Comparison of ENCODE assay signal across 14 cellular contexts in the genomic region with DNA sequence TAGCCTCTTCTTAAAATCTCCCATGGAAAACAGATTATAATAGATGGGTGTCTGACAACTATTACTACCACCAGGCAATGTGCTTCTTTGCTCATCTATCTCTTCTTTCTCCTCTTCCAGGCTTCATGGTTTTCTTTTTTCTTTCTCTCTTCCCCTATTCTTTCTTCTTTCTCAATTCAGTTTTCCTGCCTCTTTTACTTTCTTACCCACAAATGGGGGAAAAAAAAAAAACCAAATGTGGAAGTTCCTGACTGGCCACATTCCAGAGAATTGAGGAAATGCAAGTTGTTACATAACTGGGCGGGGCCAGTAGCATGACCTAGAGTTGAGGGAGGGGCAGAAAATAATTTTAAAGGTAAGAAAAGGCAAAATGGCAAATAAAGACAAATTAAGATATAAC. TPM values are rescaled to one million over a fixed set of nuclear protein-coding genes. Genes with fewer than 3 reads are reported as not detected.
DNase-seq lines count a peak whose midpoint lies in the region; ATAC-seq, FAIRE-seq and TF ChIP-seq lines count a peak whose summit lies in the region.
"Had no signal": no experiment of that assay in that cellular context is flagged by ENCODE, and none has a peak within 500 bp of the region (broad histone marks: within the 10 kb centered on the region; RNA-seq: fewer than 3 reads in every experiment).

No MANE protein-coding gene starts in this region.

- BruUV-seq in K562 (replicated peaks; lab: Mats Ljungman, UMichigan) = no TSS peak

- POLR2A ChIA-PET in K562 (lab: Yijun Ruan, JAX) = interaction anchor here (0.6 to 1.0 kb wide), 2 partner anchors 13 to 761 kb away, joined by 3 read pairs; no protein-coding TSS in a partner anchor

- no peak for TF ChIP-seq RAD21 in K562 (CRISPR knock-in tag; conservative IDR thresholded peaks at IDR 0.05 in 1 of 2, IDR thresholded peaks at IDR 0.05 in 1 of 2)

- peak; percentile 37 for FAIRE-seq in K562 (lab: Jason Lieb, UNC)

- ATAC-seq in K562 (peak; percentile 59; the same call in 1 of the 3 replicates), left lobe of liver (peak; percentile 16), HG02981 (IDR thresholded peaks at IDR 0.05; ENCODE audit: unreplicated experiment) (no peak)

- H3K79me2 ChIP-seq in K562 (ENCODE audit: control insufficient read depth, insufficient read depth, low read length) = no peaks in the 10 kb centered on the region

- peaks cover 0 to 25% (median 14%) of the 10 kb centered on the region in 11 experiments; a peak in 12 of 22 replicates for H3K9me3 ChIP-seq in BLaER1 treated with 17β-estradiol and CSF1 and Interleukin-3, amounts not matched to agents 10 nM and 100 nM (replicated peaks in 1 of 11)
- no peaks in the 10 kb centered on the region for H3K9me3 ChIP-seq in K562 (replicated peaks; ENCODE audit: control insufficient read depth, insufficient read depth, low read depth, low read length)
- H3K9me3 ChIP-seq: BE2C, SJSA1 had no signal

- H3K4me2 ChIP-seq in BLaER1 treated with 17β-estradiol and CSF1 and Interleukin-3, amounts not matched to agents 10 nM and 100 nM = peak overlapping the region in 8 of 11 experiments; percentile 32 to 66 (median 52); a peak in 15 of 22 replicates
- H3K4me2 ChIP-seq in K562 (ENCODE audit: insufficient read depth, low read length) = no peak overlapping the region

- H3K9me1 ChIP-seq in K562 (ENCODE audit: control insufficient read depth, insufficient read depth, low read length) = no peaks in the 10 kb centered on the region

- H3K36me3 ChIP-seq in BLaER1 treated with 17β-estradiol and CSF1 and Interleukin-3, amounts not matched to agents 10 nM and 100 nM = no peaks in the 10 kb centered on the region
- no peaks in the 10 kb centered on the region for H3K36me3 ChIP-seq in K562 (ENCODE audit: control insufficient read depth, insufficient read depth, low read length)
- H3K36me3 ChIP-seq: BE2C, SJSA1 had no signal

- peaks cover 0 to 45% (median 17%) of the 10 kb centered on the region in 10 experiments; a peak in 14 of 20 replicates for H3K4me1 ChIP-seq in BLaER1 treated with 17β-estradiol and CSF1 and Interleukin-3, amounts not matched to agents 10 nM and 100 nM
- H3K4me1 ChIP-seq in K562 (replicated peaks in 1 of 2; ENCODE audit: control insufficient read depth in 2 of 2, insufficient read depth in 2 of 2, low read length in 2 of 2) = no peaks in the 10 kb centered on the region; a peak in 1 of 5 replicates
- H3K4me1 ChIP-seq: BE2C, SJSA1 had no signal

- no peaks in the 10 kb centered on the region for H3K27me3 ChIP-seq in BLaER1 treated with 17β-estradiol and CSF1 and Interleukin-3, amounts not matched to agents 10 nM and 100 nM
- no peaks in the 10 kb centered on the region for H3K27me3 ChIP-seq in K562 (ENCODE audit: control insufficient read depth in 2 of 2, insufficient read depth in 2 of 2, low read length in 2 of 2)
- H3K27me3 ChIP-seq: BE2C had no signal

- DNase-seq in LoVo (ENCODE audit: low spot score) (peak; percentile 69), K562 (ENCODE audit: extremely low read depth in 1 of 4, low spot score in 3 of 4) (peak in 1 of 4 experiments; percentile 42), left lobe of liver (ENCODE audit: low spot score) (no peak), NK-92 (lab: John Stamatoyannopoulos, UW; ENCODE audit: unreplicated experiment) (no peak), midbrain (lab: John Stamatoyannopoulos, UW) (no peak), caudate nucleus (lab: John Stamatoyannopoulos, UW) (no peak)
- DNase-seq: activated CD4-positive, alpha-beta T cell treated with anti-CD3 and anti-CD28 coated beads, Interleukin-2, amount 50 U/mL, for 4 hours; activated naive CD4-positive, alpha-beta T cell treated with Interleukin-2 at 50 U/mL for 16 hours; BE2C; dorsolateral prefrontal cortex; NCI-H2171 had no signal

- intact Hi-C loops in K562 (cut with micrococcal nuclease) = no loop called here

- peak overlapping the region in 3 of 10 experiments; percentile 3 to 12 (median 8); a peak in 2 of 20 replicates for H3K4me3 ChIP-seq in BLaER1 treated with 17β-estradiol and CSF1 and Interleukin-3, amounts not matched to agents 10 nM and 100 nM
- H3K4me3 ChIP-seq in K562 = no peak overlapping the region
- H3K4me3 ChIP-seq: dorsolateral prefrontal cortex, SJSA1 had no signal

- H3K9ac ChIP-seq in BLaER1 treated with 17β-estradiol and CSF1 and Interleukin-3, amounts not matched to agents 10 nM and 100 nM = no peak overlapping the region
- no peak overlapping the region for H3K9ac ChIP-seq in K562 (ENCODE audit: insufficient read depth in 1 of 2, low read depth in 2 of 2, low read length in 2 of 2)

- CTCF ChIA-PET in K562 (lab: Yijun Ruan, JAX; ENCODE audit: low intra/inter-chr PET ratio) = interaction anchor here (0.6 kb wide), 2 partner anchors 300 to 761 kb away, joined by 3 to 8 read pairs; no protein-coding TSS in a partner anchor

- no peaks in the 10 kb centered on the region for H4K20me1 ChIP-seq in BLaER1 treated with 17β-estradiol and CSF1 and Interleukin-3, amounts not matched to agents 10 nM and 100 nM
- H4K20me1 ChIP-seq in K562 (replicated peaks; ENCODE audit: control insufficient read depth, insufficient read depth, low read length) = no peaks in the 10 kb centered on the region

- TF ChIP-seq POLR2A in K562 (conservative IDR thresholded peaks at IDR 0.05) = no peak

- no peak for TF ChIP-seq EP300 in K562 (IDR thresholded peaks at IDR 0.05; ENCODE audit: low read length)

- in situ Hi-C loops in K562 (cut with MboI) = no loop called here

- no peak for TF ChIP-seq CTCF in K562 (IDR thresholded peaks at IDR 0.05 in 2 of 3, conservative IDR thresholded peaks at IDR 0.05 in 1 of 3; ENCODE audit: insufficient read depth in 2 of 3, low read depth in 1 of 3, low read length in 3 of 3)

- 16% methylated on average over 1 of the region's 1 CpG for WGBS in K562 (ENCODE audit: insufficient coverage, low coverage, missing lambda C conversion rate)

- H2AFZ ChIP-seq in K562 (ENCODE audit: low read depth, low read length) = 0 out of 2 replicates have a peak overlapping the region, but pooled peaks have one; percentile 15

- peak overlapping the region in 7 of 11 experiments; percentile 13 to 56 (median 41); a peak in 8 of 22 replicates for H3K27ac ChIP-seq in BLaER1 treated with 17β-estradiol and CSF1 and Interleukin-3, amounts not matched to agents 10 nM and 100 nM
- H3K27ac ChIP-seq in K562 (ENCODE audit: extremely low read depth, low read depth, low read length) = no peak overlapping the region
- no peak overlapping the region for H3K27ac ChIP-seq in caudate nucleus (ENCODE audit: low read depth, low read length)
- H3K27ac ChIP-seq: dorsolateral prefrontal cortex, SJSA1 had no signal

TF ChIP-seq in K562, 482 proteins besides CTCF, POLR2A, EP300 and RAD21 (continues in another document):
- no peak for TF ChIP-seq CBFA2T3 (IDR thresholded peaks at IDR 0.05)
- TF ChIP-seq, protein P1, sequence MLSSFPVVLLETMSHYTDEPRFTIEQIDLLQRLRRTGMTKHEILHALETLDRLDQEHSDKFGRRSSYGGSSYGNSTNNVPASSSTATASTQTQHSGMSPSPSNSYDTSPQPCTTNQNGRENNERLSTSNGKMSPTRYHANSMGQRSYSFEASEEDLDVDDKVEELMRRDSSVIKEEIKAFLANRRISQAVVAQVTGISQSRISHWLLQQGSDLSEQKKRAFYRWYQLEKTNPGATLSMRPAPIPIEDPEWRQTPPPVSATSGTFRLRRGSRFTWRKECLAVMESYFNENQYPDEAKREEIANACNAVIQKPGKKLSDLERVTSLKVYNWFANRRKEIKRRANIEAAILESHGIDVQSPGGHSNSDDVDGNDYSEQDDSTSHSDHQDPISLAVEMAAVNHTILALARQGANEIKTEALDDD (IDR thresholded peaks at IDR 0.05) = no peak

RNA-seq across cellular contexts. Expression of a gene that starts 10.9 kb away (rescaled TPM):
- 62.4 and 123 TPM in 2 replicates for total RNA-seq in K562 (2011; cell fraction: chromatin; rRNA removed; ENCODE audit: low replicate concordance)
- total RNA-seq in K562 (2011; cell fraction: nucleolus; rRNA removed) = 36.4 and 37.6 TPM in 2 replicates
- total RNA-seq in K562 (2011; cell fraction: nucleoplasm; rRNA removed) = 49.6 and 67.6 TPM in 2 replicates
- 23.4 and 28.1 TPM in 2 replicates for total RNA-seq in K562 (2014; rRNA removed)
- total RNA-seq in K562 (2014; rRNA removed; fragmentation: Illumina TruSeq; extraction: Trizol) = 28.1 and 30.9 TPM in 2 replicates
- total RNA-seq in K562 (2015; rRNA removed; fragmentation: Illumina TruSeq; extraction: Trizol) = 29.0 and 30.4 TPM in 2 replicates
- total RNA-seq in K562 (2021) = 62.1 and 69.7 TPM in 2 replicates
- polyA plus RNA-seq in K562 (2011; rRNA removed) = 59.0 and 64.8 TPM in 2 replicates
- polyA plus RNA-seq in K562 (2011; cell fraction: cytosol; rRNA removed) = 41.6 and 49.6 TPM in 2 replicates
- polyA plus RNA-seq in K562 (2011; cell fraction: nucleus; rRNA removed) = 69.9 and 76.0 TPM in 2 replicates
- polyA plus RNA-seq in K562 (2012) = 28.7 and 36.9 TPM in 2 replicates
- polyA plus RNA-seq in K562 (2014; fragmentation: Illumina TruSeq; extraction: Trizol) = 59.9 and 74.6 TPM in 2 replicates
- polyA plus RNA-seq in K562 (2014; fragmentation: Nextera tagmentation; extraction: Ambion mirVana) = 10 to 100 TPM; 12.4 to 12.5 TPM
- 34.6 and 38.7 TPM in 2 replicates for polyA plus RNA-seq in K562 (2014; rRNA removed)
- polyA minus RNA-seq in K562 (2011; rRNA and poly(A)+ RNA removed) = 89.9 and 91.6 TPM in 2 replicates
- polyA minus RNA-seq in K562 (2011; cell fraction: cytosol; rRNA and poly(A)+ RNA removed) = 38.0 and 42.5 TPM in 2 replicates
- polyA minus RNA-seq in K562 (2011; cell fraction: nucleus; rRNA and poly(A)+ RNA removed) = 55.1 and 87.4 TPM in 2 replicates
- total RNA-seq in left lobe of liver = 25.3 TPM

RNA-seq across cellular contexts. Expression of a gene that starts 43.2 kb away (rescaled TPM):
- total RNA-seq in K562 (2011; cell fraction: chromatin; rRNA removed; ENCODE audit: low replicate concordance) = not detected in 2 replicates
- not detected in 2 replicates for total RNA-seq in K562 (2011; cell fraction: nucleolus; rRNA removed)
- total RNA-seq in K562 (2011; cell fraction: nucleoplasm; rRNA removed) = not detected in 2 replicates
- total RNA-seq in K562 (2014; rRNA removed) (not detected in 2 replicates), K562 (2014; rRNA removed; fragmentation: Illumina TruSeq; extraction: Trizol) (not detected in 2 replicates), K562 (2015; rRNA removed; fragmentation: Illumina TruSeq; extraction: Trizol) (not detected in 2 replicates), K562 (2021) (not detected in 2 replicates), left lobe of liver (0.03 TPM)
- polyA plus RNA-seq in K562 (2011; rRNA removed) (not detected in 2 replicates), K562 (2014; fragmentation: Illumina TruSeq; extraction: Trizol) (not detected in 2 replicates), K562 (2014; fragmentation: Nextera tagmentation; extraction: Ambion mirVana) (not detected), K562 (2014; rRNA removed) (not detected in 2 replicates)
- polyA plus RNA-seq in K562 (2011; cell fraction: cytosol; rRNA removed) = not detected in 2 replicates
- not detected in 2 replicates for polyA plus RNA-seq in K562 (2011; cell fraction: nucleus; rRNA removed)
- polyA plus RNA-seq in K562 (2012) = not detected in 2 replicates
- not detected in 2 replicates for polyA minus RNA-seq in K562 (2011; rRNA and poly(A)+ RNA removed)
- not detected in 2 replicates for polyA minus RNA-seq in K562 (2011; cell fraction: cytosol; rRNA and poly(A)+ RNA removed)
- polyA minus RNA-seq in K562 (2011; cell fraction: nucleus; rRNA and poly(A)+ RNA removed) = not detected in 2 replicates

Comparison
In these comparisons a context has a peak if more than half of its experiments do, and no peak if none do; other contexts are left out.
1. H3K27ac ChIP-seq: peak in BLaER1 treated with 17β-estradiol and CSF1 and Interleukin-3, amounts not matched to agents 10 nM and 100 nM (7 of 11); none in K562 (single experiment) and caudate nucleus (single experiment).